2 cellular contexts compared by ENCODE assay signal in the genomic region with DNA sequence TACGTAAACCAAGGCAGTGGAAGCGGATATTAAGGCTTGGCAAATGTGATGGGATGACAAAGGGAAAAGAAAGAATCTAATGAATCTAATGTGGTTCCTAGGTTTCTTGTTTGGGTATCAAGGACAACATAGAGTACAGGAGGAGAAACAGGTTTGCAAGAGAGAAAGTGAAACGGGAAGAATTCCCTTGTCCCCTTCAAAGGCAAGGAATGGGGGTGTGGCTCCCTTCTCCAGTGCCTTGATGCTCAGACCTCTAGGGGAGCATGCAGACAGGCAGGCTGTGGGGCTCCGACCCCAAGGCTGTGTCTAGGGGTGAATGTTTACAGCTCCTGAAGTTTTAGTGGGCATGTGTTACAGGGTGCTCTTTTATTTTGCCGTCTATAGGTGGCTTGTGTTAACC.
TF ChIP-seq lines count a peak whose summit lies in the region.

No MANE protein-coding gene starts in this region.

TF ChIP-seq in GM23338, 12 proteins besides CTCF, POLR2A, EP300 and RAD21 (continued from another document):
- TF ChIP-seq, protein P1, sequence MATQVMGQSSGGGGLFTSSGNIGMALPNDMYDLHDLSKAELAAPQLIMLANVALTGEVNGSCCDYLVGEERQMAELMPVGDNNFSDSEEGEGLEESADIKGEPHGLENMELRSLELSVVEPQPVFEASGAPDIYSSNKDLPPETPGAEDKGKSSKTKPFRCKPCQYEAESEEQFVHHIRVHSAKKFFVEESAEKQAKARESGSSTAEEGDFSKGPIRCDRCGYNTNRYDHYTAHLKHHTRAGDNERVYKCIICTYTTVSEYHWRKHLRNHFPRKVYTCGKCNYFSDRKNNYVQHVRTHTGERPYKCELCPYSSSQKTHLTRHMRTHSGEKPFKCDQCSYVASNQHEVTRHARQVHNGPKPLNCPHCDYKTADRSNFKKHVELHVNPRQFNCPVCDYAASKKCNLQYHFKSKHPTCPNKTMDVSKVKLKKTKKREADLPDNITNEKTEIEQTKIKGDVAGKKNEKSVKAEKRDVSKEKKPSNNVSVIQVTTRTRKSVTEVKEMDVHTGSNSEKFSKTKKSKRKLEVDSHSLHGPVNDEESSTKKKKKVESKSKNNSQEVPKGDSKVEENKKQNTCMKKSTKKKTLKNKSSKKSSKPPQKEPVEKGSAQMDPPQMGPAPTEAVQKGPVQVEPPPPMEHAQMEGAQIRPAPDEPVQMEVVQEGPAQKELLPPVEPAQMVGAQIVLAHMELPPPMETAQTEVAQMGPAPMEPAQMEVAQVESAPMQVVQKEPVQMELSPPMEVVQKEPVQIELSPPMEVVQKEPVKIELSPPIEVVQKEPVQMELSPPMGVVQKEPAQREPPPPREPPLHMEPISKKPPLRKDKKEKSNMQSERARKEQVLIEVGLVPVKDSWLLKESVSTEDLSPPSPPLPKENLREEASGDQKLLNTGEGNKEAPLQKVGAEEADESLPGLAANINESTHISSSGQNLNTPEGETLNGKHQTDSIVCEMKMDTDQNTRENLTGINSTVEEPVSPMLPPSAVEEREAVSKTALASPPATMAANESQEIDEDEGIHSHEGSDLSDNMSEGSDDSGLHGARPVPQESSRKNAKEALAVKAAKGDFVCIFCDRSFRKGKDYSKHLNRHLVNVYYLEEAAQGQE (IDR thresholded peaks at IDR 0.05; ENCODE audit: unreplicated experiment), result no peak
- TF ChIP-seq POLR2AphosphoS5 (IDR thresholded peaks at IDR 0.05; ENCODE audit: low read depth), result no peak
- TF ChIP-seq JUNB (IDR thresholded peaks at IDR 0.05; ENCODE audit: unreplicated experiment), result no peak
- TF ChIP-seq ZNF331 (CRISPR knock-in tag; IDR thresholded peaks at IDR 0.05; ENCODE audit: low read depth), result no peak
- TF ChIP-seq STAT1 (IDR thresholded peaks at IDR 0.05; ENCODE audit: unreplicated experiment), result no peak

TF ChIP-seq in WTC11, 78 proteins besides CTCF, POLR2A, EP300 and RAD21 (continued from another document):
- TF ChIP-seq, protein P2, sequence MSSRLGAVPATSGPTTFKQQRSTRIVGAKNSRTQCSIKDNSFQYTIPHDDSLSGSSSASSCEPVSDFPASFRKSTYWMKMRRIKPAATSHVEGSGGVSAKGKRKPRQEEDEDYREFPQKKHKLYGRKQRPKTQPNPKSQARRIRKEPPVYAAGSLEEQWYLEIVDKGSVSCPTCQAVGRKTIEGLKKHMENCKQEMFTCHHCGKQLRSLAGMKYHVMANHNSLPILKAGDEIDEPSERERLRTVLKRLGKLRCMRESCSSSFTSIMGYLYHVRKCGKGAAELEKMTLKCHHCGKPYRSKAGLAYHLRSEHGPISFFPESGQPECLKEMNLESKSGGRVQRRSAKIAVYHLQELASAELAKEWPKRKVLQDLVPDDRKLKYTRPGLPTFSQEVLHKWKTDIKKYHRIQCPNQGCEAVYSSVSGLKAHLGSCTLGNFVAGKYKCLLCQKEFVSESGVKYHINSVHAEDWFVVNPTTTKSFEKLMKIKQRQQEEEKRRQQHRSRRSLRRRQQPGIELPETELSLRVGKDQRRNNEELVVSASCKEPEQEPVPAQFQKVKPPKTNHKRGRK (CRISPR knock-in tag; IDR thresholded peaks at IDR 0.05; ENCODE audit: borderline replicate concordance), result no peak
- TF ChIP-seq, protein P3, sequence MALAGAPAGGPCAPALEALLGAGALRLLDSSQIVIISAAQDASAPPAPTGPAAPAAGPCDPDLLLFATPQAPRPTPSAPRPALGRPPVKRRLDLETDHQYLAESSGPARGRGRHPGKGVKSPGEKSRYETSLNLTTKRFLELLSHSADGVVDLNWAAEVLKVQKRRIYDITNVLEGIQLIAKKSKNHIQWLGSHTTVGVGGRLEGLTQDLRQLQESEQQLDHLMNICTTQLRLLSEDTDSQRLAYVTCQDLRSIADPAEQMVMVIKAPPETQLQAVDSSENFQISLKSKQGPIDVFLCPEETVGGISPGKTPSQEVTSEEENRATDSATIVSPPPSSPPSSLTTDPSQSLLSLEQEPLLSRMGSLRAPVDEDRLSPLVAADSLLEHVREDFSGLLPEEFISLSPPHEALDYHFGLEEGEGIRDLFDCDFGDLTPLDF (CRISPR knock-in tag; IDR thresholded peaks at IDR 0.05), result no peak
- TF ChIP-seq, protein P4, sequence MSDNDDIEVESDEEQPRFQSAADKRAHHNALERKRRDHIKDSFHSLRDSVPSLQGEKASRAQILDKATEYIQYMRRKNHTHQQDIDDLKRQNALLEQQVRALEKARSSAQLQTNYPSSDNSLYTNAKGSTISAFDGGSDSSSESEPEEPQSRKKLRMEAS (CRISPR knock-in tag; IDR thresholded peaks at IDR 0.05), result no peak
- TF ChIP-seq, protein P5, sequence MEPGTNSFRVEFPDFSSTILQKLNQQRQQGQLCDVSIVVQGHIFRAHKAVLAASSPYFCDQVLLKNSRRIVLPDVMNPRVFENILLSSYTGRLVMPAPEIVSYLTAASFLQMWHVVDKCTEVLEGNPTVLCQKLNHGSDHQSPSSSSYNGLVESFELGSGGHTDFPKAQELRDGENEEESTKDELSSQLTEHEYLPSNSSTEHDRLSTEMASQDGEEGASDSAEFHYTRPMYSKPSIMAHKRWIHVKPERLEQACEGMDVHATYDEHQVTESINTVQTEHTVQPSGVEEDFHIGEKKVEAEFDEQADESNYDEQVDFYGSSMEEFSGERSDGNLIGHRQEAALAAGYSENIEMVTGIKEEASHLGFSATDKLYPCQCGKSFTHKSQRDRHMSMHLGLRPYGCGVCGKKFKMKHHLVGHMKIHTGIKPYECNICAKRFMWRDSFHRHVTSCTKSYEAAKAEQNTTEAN (CRISPR knock-in tag; IDR thresholded peaks at IDR 0.05), result no peak
- TF ChIP-seq ATF1 (CRISPR knock-in tag; IDR thresholded peaks at IDR 0.05), result no peak
- TF ChIP-seq, protein P6, sequence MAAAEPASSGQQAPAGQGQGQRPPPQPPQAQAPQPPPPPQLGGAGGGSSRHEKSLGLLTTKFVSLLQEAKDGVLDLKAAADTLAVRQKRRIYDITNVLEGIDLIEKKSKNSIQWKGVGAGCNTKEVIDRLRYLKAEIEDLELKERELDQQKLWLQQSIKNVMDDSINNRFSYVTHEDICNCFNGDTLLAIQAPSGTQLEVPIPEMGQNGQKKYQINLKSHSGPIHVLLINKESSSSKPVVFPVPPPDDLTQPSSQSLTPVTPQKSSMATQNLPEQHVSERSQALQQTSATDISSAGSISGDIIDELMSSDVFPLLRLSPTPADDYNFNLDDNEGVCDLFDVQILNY (CRISPR knock-in tag; IDR thresholded peaks at IDR 0.05), result no peak
- no peak for TF ChIP-seq FOXP1 (CRISPR knock-in tag; IDR thresholded peaks at IDR 0.05; ENCODE audit: borderline replicate concordance)
- TF ChIP-seq NFYB (CRISPR knock-in tag; conservative IDR thresholded peaks at IDR 0.05; ENCODE audit: low read depth), result no peak
- TF ChIP-seq TEAD4 (CRISPR knock-in tag; IDR thresholded peaks at IDR 0.05), result no peak
- TF ChIP-seq, protein P7, sequence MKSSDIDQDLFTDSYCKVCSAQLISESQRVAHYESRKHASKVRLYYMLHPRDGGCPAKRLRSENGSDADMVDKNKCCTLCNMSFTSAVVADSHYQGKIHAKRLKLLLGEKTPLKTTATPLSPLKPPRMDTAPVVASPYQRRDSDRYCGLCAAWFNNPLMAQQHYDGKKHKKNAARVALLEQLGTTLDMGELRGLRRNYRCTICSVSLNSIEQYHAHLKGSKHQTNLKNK (CRISPR knock-in tag; IDR thresholded peaks at IDR 0.05), result no peak
TF ChIP-seq in WTC11: peak in this region for 0.
